In the genomic region with DNA sequence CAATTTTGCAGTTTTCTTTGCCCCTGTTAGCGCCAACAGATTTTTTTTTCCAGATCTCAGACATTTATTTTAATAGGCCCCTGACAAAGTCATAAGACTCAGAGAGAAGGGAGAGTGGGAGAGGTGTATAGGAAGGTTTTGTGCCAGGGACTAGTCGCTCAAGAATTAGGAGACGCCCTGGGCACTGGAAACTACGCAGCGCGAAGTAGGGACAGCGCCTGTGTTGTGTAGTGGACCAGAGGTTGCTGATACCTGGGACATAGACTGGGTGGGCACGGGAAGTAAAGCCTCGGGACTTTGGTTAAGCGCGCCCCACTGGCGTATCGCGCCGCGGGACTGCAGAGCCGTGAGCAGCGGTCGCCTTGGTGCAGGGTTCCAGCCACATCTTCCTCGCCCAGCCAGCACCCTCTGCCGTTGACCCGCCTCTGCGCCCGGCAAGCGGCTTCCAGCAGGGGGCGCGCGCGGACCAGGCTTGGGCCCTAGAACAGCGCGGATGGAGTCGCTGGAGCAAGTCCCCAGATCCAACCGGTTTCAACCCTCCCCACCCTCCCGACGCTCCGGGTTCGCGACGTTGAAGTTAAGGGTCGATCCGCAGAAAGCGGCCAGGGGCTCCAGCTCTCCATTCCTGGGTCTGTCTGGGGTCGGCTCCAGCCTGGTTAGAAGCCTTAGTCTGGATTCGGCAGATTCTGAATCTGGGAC, we compare ENCODE assay signal across 8 cellular contexts. TPM values are rescaled to one million over a fixed set of nuclear protein-coding genes. Genes with fewer than 3 reads are reported as not detected.
A peak's percentile ranks its signal among the peaks of the same experiment; 100 is the strongest.
DNase-seq lines count a peak whose midpoint lies in the region; ATAC-seq and TF ChIP-seq lines count a peak whose summit lies in the region.

No MANE protein-coding gene starts in this region.

- ATAC-seq in RWPE2 (ENCODE audit: low read depth) (peak; percentile 88), HG03159 (IDR thresholded peaks at IDR 0.05; ENCODE audit: unreplicated experiment) (no peak)
- ATAC-seq in stimulated activated naive CD8-positive, alpha-beta T cell treated with anti-CD3 and anti-CD28 coated beads, Interleukin-15, Interleukin-2, amounts not matched to agents 100 U/mL and 50 U/mL, for 24 hours: peak; percentile 88

- H2AFZ ChIP-seq in neuron (ENCODE audit: low read depth, low read length): peak overlapping the region; percentile 54

- H3K4me3 ChIP-seq in GM06990 (replicated peaks; ENCODE audit: low read depth, low read length) (peak overlapping the region; percentile 51), RWPE2 (ENCODE audit: severe bottlenecking) (peak overlapping the region; percentile 24), fibroblast of villous mesenchyme (ENCODE audit: low read depth, low read length) (peak overlapping the region; percentile 56), neuron (ENCODE audit: low read length) (peak overlapping the region; percentile 41)

- H3K4me1 ChIP-seq in RWPE2 (ENCODE audit: insufficient read depth, poor library complexity, severe bottlenecking): no peaks in the 10 kb centered on the region
- H3K4me1 ChIP-seq in neuron (ENCODE audit: insufficient read depth, low read length): peaks cover 32% of the 10 kb centered on the region

- no peaks in the 10 kb centered on the region for H3K9me3 ChIP-seq in RWPE2 (ENCODE audit: severe bottlenecking)
- H3K9me3 ChIP-seq in neuron (ENCODE audit: low read length): peaks cover 1% of the 10 kb centered on the region

- H3K27me3 ChIP-seq in GM06990 (replicated peaks; ENCODE audit: control insufficient read depth, insufficient read depth, low read length): peaks cover 6% of the 10 kb centered on the region
- peaks cover 94% of the 10 kb centered on the region for H3K27me3 ChIP-seq in RWPE2 (ENCODE audit: insufficient read depth, poor library complexity, severe bottlenecking)
- H3K27me3 ChIP-seq in neuron (ENCODE audit: insufficient read depth, low read length): peaks cover 47% of the 10 kb centered on the region

- H3K36me3 ChIP-seq in GM06990 (ENCODE audit: control insufficient read depth, insufficient read depth, low read length): no peaks in the 10 kb centered on the region
- no peaks in the 10 kb centered on the region for H3K36me3 ChIP-seq in RWPE2 (ENCODE audit: low read depth)
- no peaks in the 10 kb centered on the region for H3K36me3 ChIP-seq in neuron (ENCODE audit: insufficient read depth, low read length)

- TF ChIP-seq CTCF in GM06990 (IDR thresholded peaks at IDR 0.05; ENCODE audit: insufficient read depth, low read length, poor library complexity, severe bottlenecking) (peak; percentile 100), RWPE2 (IDR thresholded peaks at IDR 0.05; ENCODE audit: poor library complexity, severe bottlenecking) (peak; percentile 100), fibroblast of villous mesenchyme (IDR thresholded peaks at IDR 0.05; ENCODE audit: insufficient read depth, low read depth, low read length) (peak; percentile 93)

- no peak overlapping the region for H3K27ac ChIP-seq in RWPE2 (ENCODE audit: poor library complexity, severe bottlenecking)

- DNase-seq in GM06990 (ENCODE audit: extremely low read depth, insufficient read length): peak; percentile 84
- peak; percentile 73 for DNase-seq in LHCN-M2 (ENCODE audit: low read depth)
- peak; percentile 90 for DNase-seq in RWPE2 (ENCODE audit: low spot score)
- DNase-seq in activated effector memory CD4-positive, alpha-beta T cell treated with Interleukin-2 at 50 U/mL for 16 hours: peak; percentile 70
- DNase-seq in fibroblast of villous mesenchyme (ENCODE audit: low read depth): peak; percentile 87
- DNase-seq in stimulated activated naive CD8-positive, alpha-beta T cell treated with anti-CD3 and anti-CD28 coated beads, Interleukin-15, Interleukin-2, amounts not matched to agents 100 U/mL and 50 U/mL, for 24 hours: peak; percentile 95

RNA-seq across cellular contexts. Expression of a gene that starts 3.0 kb away (rescaled TPM):
- total RNA-seq in LHCN-M2 (2014; rRNA removed) (not detected in 2 replicates), fibroblast of villous mesenchyme (0.32 TPM in 1 of 2 replicates, not detected in the other)
- 0.09 TPM for polyA plus RNA-seq in LHCN-M2 (2012)

RNA-seq across cellular contexts. Expression of a gene that starts 45.1 kb away (rescaled TPM):
- total RNA-seq in LHCN-M2 (2014; rRNA removed) (not detected in 2 replicates), fibroblast of villous mesenchyme (not detected in 2 replicates)
- not detected for polyA plus RNA-seq in LHCN-M2 (2012)

RNA-seq across cellular contexts. Expression of a gene that starts 46.1 kb away (rescaled TPM):
- 0.13 and 0.34 TPM in 2 replicates for total RNA-seq in LHCN-M2 (2014; rRNA removed)
- polyA plus RNA-seq in LHCN-M2 (2012): 0.18 TPM
- total RNA-seq in fibroblast of villous mesenchyme: 73.8 and 83.4 TPM in 2 replicates

Comparison
In these comparisons a context has a peak if more than half of its experiments do, and no peak if none do; other contexts are left out.
1. RNA of a gene that starts 46.1 kb away (total RNA-seq): 73.8 to 83.4 TPM in fibroblast of villous mesenchyme; 0.13 to 0.34 TPM in LHCN-M2; every median in the first group is over 10 times any median in the second.
2. Peak in every context shown above with its lines, with median percentiles within 50 percentile points of each other: DNase-seq, H3K4me3 ChIP-seq and CTCF ChIP-seq.